ENCODE assay signal across 8 cellular contexts in the genomic region with DNA sequence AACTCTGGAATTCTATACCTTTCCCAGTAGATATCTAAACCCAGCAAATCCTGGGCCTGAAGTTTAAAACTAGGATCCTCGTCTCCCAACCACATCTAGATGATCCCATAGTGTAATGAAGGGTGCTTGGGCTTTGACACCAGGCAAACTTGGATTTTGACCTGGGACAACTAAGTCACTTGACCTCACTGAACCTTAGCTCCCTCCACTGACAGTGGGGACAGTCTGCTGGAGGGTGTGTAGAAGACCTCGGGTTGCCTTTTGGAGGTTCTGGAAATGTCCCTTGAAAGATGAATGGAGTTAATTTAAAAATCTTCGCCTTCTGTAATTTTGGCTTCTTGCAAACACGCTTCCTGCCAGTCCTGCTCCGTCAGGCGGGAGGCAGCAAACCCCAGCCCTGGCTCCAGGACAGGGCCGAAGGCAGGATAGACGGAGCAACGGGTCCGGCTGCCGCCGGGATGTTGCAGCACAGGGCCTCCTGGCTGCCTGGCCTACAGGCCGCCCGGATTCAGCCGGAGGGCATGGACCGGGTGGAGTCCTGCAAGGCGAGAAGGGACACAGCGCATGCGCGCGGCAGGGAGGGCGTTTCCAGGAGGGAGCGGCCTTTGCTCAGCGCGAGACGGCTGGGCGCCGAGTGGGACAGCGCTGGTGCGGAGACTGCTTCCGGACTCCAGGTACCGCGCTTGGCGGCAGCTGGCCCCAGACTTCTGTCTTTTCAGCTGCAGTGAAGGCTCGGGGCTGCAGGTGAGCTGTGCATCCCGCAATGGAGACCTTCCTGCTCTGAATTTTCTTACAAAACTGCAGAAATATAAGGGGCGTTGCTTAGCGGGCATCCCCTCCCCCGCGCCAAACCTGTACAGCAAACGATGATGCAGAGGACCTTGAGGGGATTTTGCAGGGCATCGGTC. TPM values are rescaled to one million over a fixed set of nuclear protein-coding genes. Genes with fewer than 3 reads are reported as not detected.
DNase-seq lines count a peak whose midpoint lies in the region; ATAC-seq and TF ChIP-seq lines count a peak whose summit lies in the region.

A gene with protein sequence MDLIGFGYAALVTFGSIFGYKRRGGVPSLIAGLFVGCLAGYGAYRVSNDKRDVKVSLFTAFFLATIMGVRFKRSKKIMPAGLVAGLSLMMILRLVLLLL (plus strand): TSS at position 612 of the 908 bp plus-strand sequence. CDS start 5,990 bp downstream, outside the sequence.

- DNase-seq in GM13977 (ENCODE audit: low spot score) (peak; percentile 91), NCI-H146 (lab: John Stamatoyannopoulos, UW) (peak; percentile 97), T-helper 1 cell (peak; percentile 85 to 92 (median 86)), adrenal gland (peak; percentile 94 to 97 (median 96)), heart right ventricle (peak; percentile 93 to 97), posterior cingulate gyrus (peak; percentile 92 to 99 (median 96)), type B pancreatic cell (ENCODE audit: extremely low spot score, unreplicated experiment) (peak; percentile 98)

- H3K9me3 Mint-ChIP-seq in type B pancreatic cell: no peaks in the 10 kb centered on the region

- H3K36me3 ChIP-seq in adrenal gland (replicated peaks in 1 of 2) (no peaks in the 10 kb centered on the region), heart right ventricle (no peaks in the 10 kb centered on the region)

- intact Hi-C loops in adrenal gland (cut with DNase I): no loop called here
- intact Hi-C loops in heart right ventricle (cut with DNase I): no loop called here
- intact Hi-C loops in posterior cingulate gyrus (cut with DNase I): no loop called here

- in situ Hi-C loops in GM13977 (cut with MboI; ENCODE audit: low pct_unique_long_range_greater_than_20kb, low sequenced_read_pairs, unreplicated experiment): loop anchor here (25.0 kb wide), 1 partner anchor 383 kb away; a partner anchor contains a TSS

- peak in 1 of 2 donors; percentile 78 for TF ChIP-seq POLR2A in adrenal gland (IDR thresholded peaks at IDR 0.05)

- peaks cover 17% of the 10 kb centered on the region for H3K36me3 Mint-ChIP-seq in type B pancreatic cell

- peak within 1 kb of the TSS; percentile 92 for H3K4me3 Mint-ChIP-seq in type B pancreatic cell

- H3K4me1 ChIP-seq in adrenal gland (replicated peaks in 1 of 2): peaks cover 8 to 19% of the 10 kb centered on the region in 2 donors
- H3K4me1 ChIP-seq in heart right ventricle: peaks cover 0 to 19% (median 15%) of the 10 kb centered on the region in 9 donors

- TF ChIP-seq CTCF in GM13977 (IDR thresholded peaks at IDR 0.05; ENCODE audit: extremely low read depth, insufficient read depth, missing control alignments) (no peak), adrenal gland (IDR thresholded peaks at IDR 0.05) (peak in 1 of 6 experiments; percentile 13), heart right ventricle (IDR thresholded peaks at IDR 0.05) (peak in 2 of 9 donors; percentile 4 to 28), type B pancreatic cell (conservative IDR thresholded peaks at IDR 0.05) (peak; percentile 15)

- H3K27ac ChIP-seq in adrenal gland: peak within 1 kb of the TSS in 3 of 5 donors; percentile 17 to 79 (median 49)
- peak within 1 kb of the TSS in 9 of 10 donors; percentile 41 to 72 (median 62) for H3K27ac ChIP-seq in heart right ventricle

- no peaks in the 10 kb centered on the region for H3K27me3 Mint-ChIP-seq in type B pancreatic cell

- 4 to 10% (median 6%) methylated on average over 21 to 42 of the region's 42 CpGs for WGBS in adrenal gland, 4 donors
- 4% methylated on average over 42 of the region's 42 CpGs for WGBS in heart right ventricle, 2 donors

- peaks cover 26% of the 10 kb centered on the region for H3K4me1 Mint-ChIP-seq in type B pancreatic cell (ENCODE audit: unreplicated experiment)

- H3K27ac Mint-ChIP-seq in type B pancreatic cell: peak within 1 kb of the TSS; percentile 78

- H3K4me3 ChIP-seq in adrenal gland (peak within 1 kb of the TSS; percentile 39 to 81 (median 59)), heart right ventricle (peak within 1 kb of the TSS; percentile 47 to 81 (median 67))

- H3K27me3 ChIP-seq in adrenal gland: no peaks in the 10 kb centered on the region
- H3K27me3 ChIP-seq in heart right ventricle: peaks cover 0 to 27% (median 0%) of the 10 kb centered on the region in 7 donors

- ATAC-seq in HG02870 (IDR thresholded peaks at IDR 0.05; ENCODE audit: unreplicated experiment) (peak; percentile 93), heart right ventricle (peak; percentile 100)

- H3K9me3 ChIP-seq in adrenal gland (replicated peaks in 1 of 3) (no peaks in the 10 kb centered on the region), heart right ventricle (no peaks in the 10 kb centered on the region)

RNA-seq across cellular contexts. Expression of the gene that starts here (rescaled TPM):
- total RNA-seq in adrenal gland: 10 to 100 TPM; 26.7 to 70.9 (median 51.0) TPM
- 10 to 100 TPM; 12.9 to 63.2 (median 25.1) TPM for polyA plus RNA-seq in adrenal gland
- 1 to 10 TPM; 5.7 to 10.0 (median 6.7) TPM for total RNA-seq in heart right ventricle
- polyA plus RNA-seq in heart right ventricle: 1 to 10 TPM; 8.2 to 8.9 TPM
- total RNA-seq in type B pancreatic cell (ENCODE audit: low replicate concordance): 37.3 and 39.0 TPM in 2 replicates

Comparison
In these comparisons a context has a peak if more than half of its experiments do, and no peak if none do; other contexts are left out.
1. Peak in every context shown above with its lines: DNase-seq, ATAC-seq, H3K4me3 ChIP-seq and H3K27ac ChIP-seq.